In genomic region chr20:5119435-5120188, GRCh38 we compare ENCODE assay signal across 1 cellular context.
A peak's percentile ranks its signal among the peaks of the same experiment; 100 is the strongest.
TF ChIP-seq lines count a peak whose summit lies in the region.

Gene PCNA, minus strand, starts transcription at chr20:5119958. Its CDS starts 160 bp downstream, at chr20:5119798.

TF ChIP-seq in K562, 482 proteins besides CTCF, POLR2A, EP300 and RAD21 (continued from another document and continues in another):
- TF ChIP-seq PREB (CRISPR knock-in tag; IDR thresholded peaks at IDR 0.05) (no peak), POLR2B (IDR thresholded peaks at IDR 0.05; ENCODE audit: low read depth, partially characterized antibody) (peak; percentile 96), ZEB2 (IDR thresholded peaks at IDR 0.05) (peak; percentile 92), ATF7 (IDR thresholded peaks at IDR 0.05) (peak; percentile 70), TAF9B (IDR thresholded peaks at IDR 0.05; ENCODE audit: partially characterized antibody) (peak; percentile 86), BRCA1 (IDR thresholded peaks at IDR 0.05) (no peak), BRCA1 (CRISPR knock-in tag; IDR thresholded peaks at IDR 0.05) (peak; percentile 97; the same call in 1 of the 2 replicates), NCOA6 (IDR thresholded peaks at IDR 0.05) (peak; percentile 76; the same call in 1 of the 2 replicates), L3MBTL2 (IDR thresholded peaks at IDR 0.05) (peak; percentile 99), YY1 (IDR thresholded peaks at IDR 0.05; ENCODE audit: borderline replicate concordance in 1 of 3, control insufficient read depth in 1 of 3, extremely low read depth in 1 of 3, insufficient read depth in 3 of 3, insufficient read length in 1 of 3, insufficient replicate concordance in 2 of 3, low read depth in 1 of 3, low read length in 2 of 3) (peak in 2 of 3 experiments; percentile 37 to 65), ZNF79 (CRISPR knock-in tag; IDR thresholded peaks at IDR 0.05; ENCODE audit: low read depth) (no peak), GABPA (tag; conservative IDR thresholded peaks at IDR 0.05; ENCODE audit: low read depth) (0 out of 2 replicates have a peak, but pooled peaks have one; percentile 7), CCNT2 (IDR thresholded peaks at IDR 0.05; ENCODE audit: borderline replicate concordance, extremely low read depth, insufficient read length, low read depth, low read length) (peak; percentile 20), POLR2AphosphoS2 (IDR thresholded peaks at IDR 0.05; ENCODE audit: low read length) (peak; percentile 92; the same call in 1 of the 2 replicates), CBFB (CRISPR knock-in tag; IDR thresholded peaks at IDR 0.05) (peak; percentile 58; the same call in 1 of the 2 replicates), ETV5 (CRISPR knock-in tag; IDR thresholded peaks at IDR 0.05; ENCODE audit: low read depth) (peak; percentile 53; the same call in 1 of the 2 replicates), TRIM28 (IDR thresholded peaks at IDR 0.05) (no peak), RREB1 (CRISPR knock-in tag; IDR thresholded peaks at IDR 0.05) (0 out of 2 replicates have a peak, but pooled peaks have one; percentile 21), ZNF431 (CRISPR knock-in tag; IDR thresholded peaks at IDR 0.05) (peak; percentile 94), CHD2 (IDR thresholded peaks at IDR 0.05; ENCODE audit: low read depth, low read length) (peak; percentile 54; the same call in 1 of the 2 replicates), UBTF (IDR thresholded peaks at IDR 0.05; ENCODE audit: borderline replicate concordance in 1 of 2, low read depth in 2 of 2, low read length in 2 of 2) (0 out of 4 replicates have a peak, but pooled peaks of 1 of the 2 experiments have one; percentile 17), FOXP1 (CRISPR knock-in tag; IDR thresholded peaks at IDR 0.05) (peak; percentile 100), CBX1 (IDR thresholded peaks at IDR 0.05; ENCODE audit: low read depth) (peak; percentile 80), POLR2H (tag; IDR thresholded peaks at IDR 0.05; ENCODE audit: low read depth) (peak; percentile 86), ZNF197 (CRISPR knock-in tag; IDR thresholded peaks at IDR 0.05; ENCODE audit: low read depth) (no peak), ZBTB2 (IDR thresholded peaks at IDR 0.05) (peak; percentile 94), RBM25 (IDR thresholded peaks at IDR 0.05; ENCODE audit: low read depth, low read length, severe bottlenecking) (peak; percentile 94), RNF2 (IDR thresholded peaks at IDR 0.05) (peak; percentile 73), NFYB (IDR thresholded peaks at IDR 0.05; ENCODE audit: extremely low read depth, insufficient read length) (peak; percentile 70), RBFOX2 (IDR thresholded peaks at IDR 0.05; ENCODE audit: low read depth, low read length) (peak; percentile 99), ETV6 (IDR thresholded peaks at IDR 0.05; ENCODE audit: borderline replicate concordance in 1 of 2, low read depth in 2 of 2, low read length in 1 of 2) (no peak), ETV6 (CRISPR knock-in tag; IDR thresholded peaks at IDR 0.05; ENCODE audit: borderline replicate concordance) (0 out of 2 replicates have a peak, but pooled peaks have one; percentile 97)
- TF ChIP-seq, protein P1, sequence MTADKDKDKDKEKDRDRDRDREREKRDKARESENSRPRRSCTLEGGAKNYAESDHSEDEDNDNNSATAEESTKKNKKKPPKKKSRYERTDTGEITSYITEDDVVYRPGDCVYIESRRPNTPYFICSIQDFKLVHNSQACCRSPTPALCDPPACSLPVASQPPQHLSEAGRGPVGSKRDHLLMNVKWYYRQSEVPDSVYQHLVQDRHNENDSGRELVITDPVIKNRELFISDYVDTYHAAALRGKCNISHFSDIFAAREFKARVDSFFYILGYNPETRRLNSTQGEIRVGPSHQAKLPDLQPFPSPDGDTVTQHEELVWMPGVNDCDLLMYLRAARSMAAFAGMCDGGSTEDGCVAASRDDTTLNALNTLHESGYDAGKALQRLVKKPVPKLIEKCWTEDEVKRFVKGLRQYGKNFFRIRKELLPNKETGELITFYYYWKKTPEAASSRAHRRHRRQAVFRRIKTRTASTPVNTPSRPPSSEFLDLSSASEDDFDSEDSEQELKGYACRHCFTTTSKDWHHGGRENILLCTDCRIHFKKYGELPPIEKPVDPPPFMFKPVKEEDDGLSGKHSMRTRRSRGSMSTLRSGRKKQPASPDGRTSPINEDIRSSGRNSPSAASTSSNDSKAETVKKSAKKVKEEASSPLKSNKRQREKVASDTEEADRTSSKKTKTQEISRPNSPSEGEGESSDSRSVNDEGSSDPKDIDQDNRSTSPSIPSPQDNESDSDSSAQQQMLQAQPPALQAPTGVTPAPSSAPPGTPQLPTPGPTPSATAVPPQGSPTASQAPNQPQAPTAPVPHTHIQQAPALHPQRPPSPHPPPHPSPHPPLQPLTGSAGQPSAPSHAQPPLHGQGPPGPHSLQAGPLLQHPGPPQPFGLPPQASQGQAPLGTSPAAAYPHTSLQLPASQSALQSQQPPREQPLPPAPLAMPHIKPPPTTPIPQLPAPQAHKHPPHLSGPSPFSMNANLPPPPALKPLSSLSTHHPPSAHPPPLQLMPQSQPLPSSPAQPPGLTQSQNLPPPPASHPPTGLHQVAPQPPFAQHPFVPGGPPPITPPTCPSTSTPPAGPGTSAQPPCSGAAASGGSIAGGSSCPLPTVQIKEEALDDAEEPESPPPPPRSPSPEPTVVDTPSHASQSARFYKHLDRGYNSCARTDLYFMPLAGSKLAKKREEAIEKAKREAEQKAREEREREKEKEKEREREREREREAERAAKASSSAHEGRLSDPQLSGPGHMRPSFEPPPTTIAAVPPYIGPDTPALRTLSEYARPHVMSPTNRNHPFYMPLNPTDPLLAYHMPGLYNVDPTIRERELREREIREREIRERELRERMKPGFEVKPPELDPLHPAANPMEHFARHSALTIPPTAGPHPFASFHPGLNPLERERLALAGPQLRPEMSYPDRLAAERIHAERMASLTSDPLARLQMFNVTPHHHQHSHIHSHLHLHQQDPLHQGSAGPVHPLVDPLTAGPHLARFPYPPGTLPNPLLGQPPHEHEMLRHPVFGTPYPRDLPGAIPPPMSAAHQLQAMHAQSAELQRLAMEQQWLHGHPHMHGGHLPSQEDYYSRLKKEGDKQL (CRISPR knock-in tag; IDR thresholded peaks at IDR 0.05; ENCODE audit: borderline replicate concordance): peak; percentile 98
- TF ChIP-seq, protein P2, sequence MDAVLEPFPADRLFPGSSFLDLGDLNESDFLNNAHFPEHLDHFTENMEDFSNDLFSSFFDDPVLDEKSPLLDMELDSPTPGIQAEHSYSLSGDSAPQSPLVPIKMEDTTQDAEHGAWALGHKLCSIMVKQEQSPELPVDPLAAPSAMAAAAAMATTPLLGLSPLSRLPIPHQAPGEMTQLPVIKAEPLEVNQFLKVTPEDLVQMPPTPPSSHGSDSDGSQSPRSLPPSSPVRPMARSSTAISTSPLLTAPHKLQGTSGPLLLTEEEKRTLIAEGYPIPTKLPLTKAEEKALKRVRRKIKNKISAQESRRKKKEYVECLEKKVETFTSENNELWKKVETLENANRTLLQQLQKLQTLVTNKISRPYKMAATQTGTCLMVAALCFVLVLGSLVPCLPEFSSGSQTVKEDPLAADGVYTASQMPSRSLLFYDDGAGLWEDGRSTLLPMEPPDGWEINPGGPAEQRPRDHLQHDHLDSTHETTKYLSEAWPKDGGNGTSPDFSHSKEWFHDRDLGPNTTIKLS (IDR thresholded peaks at IDR 0.05; ENCODE audit: borderline replicate concordance, low read depth): peak; percentile 78
- TF ChIP-seq, protein P3, sequence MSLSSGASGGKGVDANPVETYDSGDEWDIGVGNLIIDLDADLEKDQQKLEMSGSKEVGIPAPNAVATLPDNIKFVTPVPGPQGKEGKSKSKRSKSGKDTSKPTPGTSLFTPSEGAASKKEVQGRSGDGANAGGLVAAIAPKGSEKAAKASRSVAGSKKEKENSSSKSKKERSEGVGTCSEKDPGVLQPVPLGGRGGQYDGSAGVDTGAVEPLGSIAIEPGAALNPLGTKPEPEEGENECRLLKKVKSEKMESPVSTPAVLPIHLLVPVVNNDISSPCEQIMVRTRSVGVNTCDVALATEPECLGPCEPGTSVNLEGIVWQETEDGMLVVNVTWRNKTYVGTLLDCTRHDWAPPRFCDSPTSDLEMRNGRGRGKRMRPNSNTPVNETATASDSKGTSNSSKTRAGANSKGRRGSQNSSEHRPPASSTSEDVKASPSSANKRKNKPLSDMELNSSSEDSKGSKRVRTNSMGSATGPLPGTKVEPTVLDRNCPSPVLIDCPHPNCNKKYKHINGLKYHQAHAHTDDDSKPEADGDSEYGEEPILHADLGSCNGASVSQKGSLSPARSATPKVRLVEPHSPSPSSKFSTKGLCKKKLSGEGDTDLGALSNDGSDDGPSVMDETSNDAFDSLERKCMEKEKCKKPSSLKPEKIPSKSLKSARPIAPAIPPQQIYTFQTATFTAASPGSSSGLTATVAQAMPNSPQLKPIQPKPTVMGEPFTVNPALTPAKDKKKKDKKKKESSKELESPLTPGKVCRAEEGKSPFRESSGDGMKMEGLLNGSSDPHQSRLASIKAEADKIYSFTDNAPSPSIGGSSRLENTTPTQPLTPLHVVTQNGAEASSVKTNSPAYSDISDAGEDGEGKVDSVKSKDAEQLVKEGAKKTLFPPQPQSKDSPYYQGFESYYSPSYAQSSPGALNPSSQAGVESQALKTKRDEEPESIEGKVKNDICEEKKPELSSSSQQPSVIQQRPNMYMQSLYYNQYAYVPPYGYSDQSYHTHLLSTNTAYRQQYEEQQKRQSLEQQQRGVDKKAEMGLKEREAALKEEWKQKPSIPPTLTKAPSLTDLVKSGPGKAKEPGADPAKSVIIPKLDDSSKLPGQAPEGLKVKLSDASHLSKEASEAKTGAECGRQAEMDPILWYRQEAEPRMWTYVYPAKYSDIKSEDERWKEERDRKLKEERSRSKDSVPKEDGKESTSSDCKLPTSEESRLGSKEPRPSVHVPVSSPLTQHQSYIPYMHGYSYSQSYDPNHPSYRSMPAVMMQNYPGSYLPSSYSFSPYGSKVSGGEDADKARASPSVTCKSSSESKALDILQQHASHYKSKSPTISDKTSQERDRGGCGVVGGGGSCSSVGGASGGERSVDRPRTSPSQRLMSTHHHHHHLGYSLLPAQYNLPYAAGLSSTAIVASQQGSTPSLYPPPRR (CRISPR knock-in tag; IDR thresholded peaks at IDR 0.05; ENCODE audit: borderline replicate concordance): peak; percentile 92
